Comparison of ENCODE assay signal across 1 cellular context in the genomic region with DNA sequence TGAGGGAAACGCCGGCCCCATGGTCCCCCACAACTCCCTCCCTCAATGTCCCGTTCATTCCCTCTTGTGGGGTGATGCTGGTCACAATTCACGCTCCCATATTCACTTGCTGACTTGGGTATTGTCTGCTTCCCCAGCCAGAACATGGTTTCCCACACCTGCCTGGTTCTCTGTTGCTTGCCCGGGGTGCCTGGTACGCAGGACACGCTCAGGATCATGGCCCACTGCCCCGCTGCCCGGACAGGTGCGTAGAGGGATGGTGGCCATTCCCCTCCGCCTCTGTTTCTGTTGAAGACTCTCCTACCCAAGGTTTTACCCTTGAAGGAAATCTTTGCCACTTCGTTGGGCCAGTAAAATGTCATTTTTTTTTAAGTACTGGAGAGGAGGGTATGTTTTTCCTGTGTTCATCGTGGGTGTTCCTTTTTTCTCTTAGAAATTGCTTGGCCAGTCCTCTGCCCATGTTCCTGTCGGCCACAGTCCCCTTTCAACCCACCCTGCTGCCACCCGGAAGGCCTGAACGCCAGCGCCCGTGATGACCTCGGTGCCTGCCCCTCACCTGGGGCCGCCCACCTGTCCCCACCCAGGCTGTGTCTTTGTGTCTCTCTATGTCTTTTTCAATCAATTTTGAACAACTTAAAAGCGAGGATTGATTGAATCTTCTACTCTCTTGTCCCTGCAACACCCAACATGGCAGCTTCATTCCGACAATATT.
TF ChIP-seq lines count a peak whose summit lies in the region.

No MANE protein-coding gene starts in this region.

TF ChIP-seq in IMR-90, 13 proteins besides CTCF, POLR2A, EP300 and RAD21:
- TF ChIP-seq RFX5 (IDR thresholded peaks at IDR 0.05; ENCODE audit: low read depth, low read length) (no peak), SMC3 (IDR thresholded peaks at IDR 0.05; ENCODE audit: low read depth, low read length) (no peak), FOS (IDR thresholded peaks at IDR 0.05; ENCODE audit: low read depth, low read length) (no peak), MAZ (IDR thresholded peaks at IDR 0.05; ENCODE audit: borderline replicate concordance, low read depth, low read length) (no peak), CHD1 (IDR thresholded peaks at IDR 0.05; ENCODE audit: low read depth, low read length) (no peak)
- TF ChIP-seq, protein P1, sequence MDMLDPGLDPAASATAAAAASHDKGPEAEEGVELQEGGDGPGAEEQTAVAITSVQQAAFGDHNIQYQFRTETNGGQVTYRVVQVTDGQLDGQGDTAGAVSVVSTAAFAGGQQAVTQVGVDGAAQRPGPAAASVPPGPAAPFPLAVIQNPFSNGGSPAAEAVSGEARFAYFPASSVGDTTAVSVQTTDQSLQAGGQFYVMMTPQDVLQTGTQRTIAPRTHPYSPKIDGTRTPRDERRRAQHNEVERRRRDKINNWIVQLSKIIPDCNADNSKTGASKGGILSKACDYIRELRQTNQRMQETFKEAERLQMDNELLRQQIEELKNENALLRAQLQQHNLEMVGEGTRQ (IDR thresholded peaks at IDR 0.05; ENCODE audit: low read depth, low read length) = no peak
